ENCODE assay signal across 8 cellular contexts in the genomic region with DNA sequence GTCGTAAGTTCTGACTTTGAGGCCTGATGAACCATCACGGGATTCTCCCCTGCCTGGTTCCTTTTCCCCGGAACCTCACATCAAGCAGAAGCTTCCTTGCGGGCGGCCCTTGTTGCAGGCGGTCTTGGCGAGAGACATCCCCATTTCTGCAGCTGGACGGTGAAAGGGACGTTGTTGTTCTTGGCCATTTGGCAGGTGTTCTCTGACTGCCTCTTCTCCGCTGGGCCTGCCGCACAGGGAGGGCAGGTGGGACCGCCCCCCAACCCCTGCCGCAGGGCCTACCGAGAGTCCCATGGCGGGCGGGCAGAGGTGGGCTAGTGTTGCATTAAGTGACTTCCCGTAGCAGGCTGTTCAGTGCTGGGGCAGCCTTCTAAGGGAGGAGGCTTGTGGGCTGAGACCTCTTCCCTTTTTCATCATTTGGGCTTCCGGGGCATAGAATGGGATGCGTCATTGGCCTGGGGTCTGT. TPM values are rescaled to one million over a fixed set of nuclear protein-coding genes. Genes with fewer than 3 reads are reported as not detected.
A peak's percentile ranks its signal among the peaks of the same experiment; 100 is the strongest.
DNase-seq lines count a peak whose midpoint lies in the region; ATAC-seq and TF ChIP-seq lines count a peak whose summit lies in the region.
"Had no signal": no experiment of that assay in that cellular context is flagged by ENCODE, and none has a peak within 500 bp of the region (broad histone marks: within the 10 kb centered on the region; RNA-seq: fewer than 3 reads in every experiment).

No MANE protein-coding gene starts in this region.

- H2AFZ ChIP-seq in GM23248: no peak overlapping the region

- TF ChIP-seq CTCF in WTC11 (IDR thresholded peaks at IDR 0.05): no peak

- no peaks in the 10 kb centered on the region for H3K36me3 ChIP-seq in GM23248 (ENCODE audit: low read depth)

- 0 out of 2 replicates have a peak, but pooled peaks cover 6% of the 10 kb centered on the region for H3K79me2 ChIP-seq in GM23248 (ENCODE audit: insufficient read depth)

- H3K4me3 Mint-ChIP-seq in stimulated activated naive CD8-positive, alpha-beta T cell treated with anti-CD3 and anti-CD28 coated beads, Interleukin-15, amount 100 ng/mL, for 72 hours: peak overlapping the region; percentile 60 to 77
- no peak overlapping the region for H3K4me3 Mint-ChIP-seq in WTC11

- POLR2A ChIA-PET in WTC11 (lab: Charles Lee): no interaction called here

- CTCF ChIA-PET in WTC11 (lab: Charles Lee): interaction anchor here (1.1 kb wide), 1 partner anchor 30 kb away, joined by 4 read pairs; no protein-coding TSS in a partner anchor

- no peaks in the 10 kb centered on the region for H3K9me3 ChIP-seq in GM23248 (ENCODE audit: low read depth)

- H3F3A ChIP-seq in GM23248 (ENCODE audit: insufficient read depth): peaks cover 12% of the 10 kb centered on the region

- H3K36me3 Mint-ChIP-seq in WTC11: no peaks in the 10 kb centered on the region

- in situ Hi-C loops in GM23248 (cut with MboI): no loop called here

- no peaks in the 10 kb centered on the region for H4K20me1 ChIP-seq in GM23248 (ENCODE audit: insufficient read depth)

- intact Hi-C loops in Right ventricle myocardium superior (cut with DNase I): no loop called here

- peaks cover 61% of the 10 kb centered on the region for H3K4me1 Mint-ChIP-seq in stimulated activated naive CD8-positive, alpha-beta T cell treated with anti-CD3 and anti-CD28 coated beads, Interleukin-15, amount 100 ng/mL, for 72 hours
- H3K4me1 Mint-ChIP-seq in WTC11: peaks cover 18% of the 10 kb centered on the region

- DNase-seq in GM23248 (no peak), SIG-M5 treated with dmso at 0.1 percent for 504 hours (lab: John Stamatoyannopoulos, UW; ENCODE audit: unreplicated experiment) (peak; percentile 94), Right ventricle myocardium superior (no peak), AG08395 (ENCODE audit: low spot score) (no peak), WTC11 (ENCODE audit: low spot score) (no peak)
- DNase-seq in stimulated activated naive CD8-positive, alpha-beta T cell treated with anti-CD3 and anti-CD28 coated beads, Interleukin-15, amount 100 ng/mL, for 72 hours: peak in 1 of 2 donors; percentile 51
- DNase-seq: islet precursor cell had no signal

- no peak overlapping the region for H3K27ac ChIP-seq in GM23248

- no peaks in the 10 kb centered on the region for H3K9me3 Mint-ChIP-seq in stimulated activated naive CD8-positive, alpha-beta T cell treated with anti-CD3 and anti-CD28 coated beads, Interleukin-15, amount 100 ng/mL, for 72 hours
- H3K9me3 Mint-ChIP-seq in WTC11: no peaks in the 10 kb centered on the region

- H3K9ac ChIP-seq in GM23248: no peak overlapping the region

- no peaks in the 10 kb centered on the region for H3K27me3 ChIP-seq in GM23248 (replicated peaks; ENCODE audit: insufficient read depth)

- no peaks in the 10 kb centered on the region for H3K27me3 Mint-ChIP-seq in stimulated activated naive CD8-positive, alpha-beta T cell treated with anti-CD3 and anti-CD28 coated beads, Interleukin-15, amount 100 ng/mL, for 72 hours
- H3K27me3 Mint-ChIP-seq in WTC11 (ENCODE audit: low read depth): no peaks in the 10 kb centered on the region

- no peak overlapping the region for H3K4me3 ChIP-seq in GM23248

- no peaks in the 10 kb centered on the region for H3K9me2 ChIP-seq in GM23248 (ENCODE audit: insufficient read depth)

- ATAC-seq in Right ventricle myocardium superior (ENCODE audit: poor library complexity) (peak; percentile 2), HG03460 (IDR thresholded peaks at IDR 0.05; ENCODE audit: unreplicated experiment) (no peak), WTC11 (no peak)
- ATAC-seq in stimulated activated naive CD8-positive, alpha-beta T cell treated with anti-CD3 and anti-CD28 coated beads, Interleukin-15, amount 100 ng/mL, for 72 hours: peak; percentile 64

- WGBS in GM23248 (ENCODE audit: low coverage in 1 of 2, low lambda C conversion rate in 2 of 2, missing lambda C conversion rate in 2 of 2), 2 experiments: 96 to 98% methylated on average over 18 to 19 of the region's 19 CpGs

- peaks cover 12% of the 10 kb centered on the region for H3K4me1 ChIP-seq in GM23248 (ENCODE audit: insufficient read depth)

- peak overlapping the region; percentile 66 to 86 for H3K27ac Mint-ChIP-seq in stimulated activated naive CD8-positive, alpha-beta T cell treated with anti-CD3 and anti-CD28 coated beads, Interleukin-15, amount 100 ng/mL, for 72 hours
- no peak overlapping the region for H3K27ac Mint-ChIP-seq in WTC11

- peak overlapping the region; percentile 82 for H3K4me2 ChIP-seq in GM23248 (ENCODE audit: unreplicated experiment)

TF ChIP-seq in WTC11, 78 proteins besides CTCF, POLR2A, EP300 and RAD21:
- no peak for TF ChIP-seq TEAD1 (CRISPR knock-in tag; IDR thresholded peaks at IDR 0.05)
- TF ChIP-seq ZNF219 (CRISPR knock-in tag; IDR thresholded peaks at IDR 0.05; ENCODE audit: borderline replicate concordance): no peak
- TF ChIP-seq ZNF416 (CRISPR knock-in tag; IDR thresholded peaks at IDR 0.05): no peak
- TF ChIP-seq JUN (CRISPR knock-in tag; IDR thresholded peaks at IDR 0.05): no peak
- TF ChIP-seq GABPB1 (CRISPR knock-in tag; IDR thresholded peaks at IDR 0.05): no peak
- TF ChIP-seq, protein P1, sequence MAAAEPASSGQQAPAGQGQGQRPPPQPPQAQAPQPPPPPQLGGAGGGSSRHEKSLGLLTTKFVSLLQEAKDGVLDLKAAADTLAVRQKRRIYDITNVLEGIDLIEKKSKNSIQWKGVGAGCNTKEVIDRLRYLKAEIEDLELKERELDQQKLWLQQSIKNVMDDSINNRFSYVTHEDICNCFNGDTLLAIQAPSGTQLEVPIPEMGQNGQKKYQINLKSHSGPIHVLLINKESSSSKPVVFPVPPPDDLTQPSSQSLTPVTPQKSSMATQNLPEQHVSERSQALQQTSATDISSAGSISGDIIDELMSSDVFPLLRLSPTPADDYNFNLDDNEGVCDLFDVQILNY (CRISPR knock-in tag; IDR thresholded peaks at IDR 0.05): no peak

RNA-seq across cellular contexts. Expression of a gene that starts 26.9 kb away (rescaled TPM):
- 10.6 TPM in 2 replicates for total RNA-seq in GM23248 (2014; rRNA removed; shearing (Covaris generic))
- polyA plus RNA-seq in GM23248 (2016; fragmentation: Nextera tagmentation; extraction: Ambion mirVana): 2.6 and 2.9 TPM in 2 replicates
- 80.7 TPM for total RNA-seq in Right ventricle myocardium superior
- total RNA-seq in WTC11 (2021): 32.8 to 41.0 TPM (median 33.1 TPM) in 3 replicates

RNA-seq across cellular contexts. Expression of a gene that starts 55.8 kb away (rescaled TPM):
- total RNA-seq in GM23248 (2014; rRNA removed; shearing (Covaris generic)): 0.38 and 0.54 TPM in 2 replicates
- polyA plus RNA-seq in GM23248 (2016; fragmentation: Nextera tagmentation; extraction: Ambion mirVana): 0.15 and 0.23 TPM in 2 replicates
- total RNA-seq in Right ventricle myocardium superior (7.6 TPM), WTC11 (2021) (16.8 to 20.8 TPM (median 19.9 TPM) in 3 replicates)

Comparison
In these comparisons a context has a peak if more than half of its experiments do, and no peak if none do; other contexts are left out.
1. ATAC-seq: peak in Right ventricle myocardium superior (single experiment) and stimulated activated naive CD8-positive, alpha-beta T cell treated with anti-CD3 and anti-CD28 coated beads, Interleukin-15, amount 100 ng/mL, for 72 hours (single experiment); none in HG03460 (single experiment) and WTC11 (single experiment).